1 cellular context compared by ENCODE assay signal in genomic region chr2:141513853-141514252, GRCh38.
TF ChIP-seq lines count a peak whose summit lies in the region.

No MANE protein-coding gene starts in this region.

TF ChIP-seq in GM12878, 131 proteins besides CTCF, POLR2A, EP300 and RAD21 (continued from another document and continues in another):
- no peak for TF ChIP-seq BMI1 (IDR thresholded peaks at IDR 0.05; ENCODE audit: borderline replicate concordance)
- TF ChIP-seq SREBF2 (IDR thresholded peaks at IDR 0.05; ENCODE audit: low read length) = no peak
- TF ChIP-seq MYC (IDR thresholded peaks at IDR 0.05; ENCODE audit: insufficient read depth, insufficient read length, insufficient replicate concordance, low read length, severe bottlenecking) = no peak
- peak; percentile 50 to 71; a peak in 3 of 4 replicates for TF ChIP-seq IKZF2 (IDR thresholded peaks at IDR 0.05)
- TF ChIP-seq, protein P1, sequence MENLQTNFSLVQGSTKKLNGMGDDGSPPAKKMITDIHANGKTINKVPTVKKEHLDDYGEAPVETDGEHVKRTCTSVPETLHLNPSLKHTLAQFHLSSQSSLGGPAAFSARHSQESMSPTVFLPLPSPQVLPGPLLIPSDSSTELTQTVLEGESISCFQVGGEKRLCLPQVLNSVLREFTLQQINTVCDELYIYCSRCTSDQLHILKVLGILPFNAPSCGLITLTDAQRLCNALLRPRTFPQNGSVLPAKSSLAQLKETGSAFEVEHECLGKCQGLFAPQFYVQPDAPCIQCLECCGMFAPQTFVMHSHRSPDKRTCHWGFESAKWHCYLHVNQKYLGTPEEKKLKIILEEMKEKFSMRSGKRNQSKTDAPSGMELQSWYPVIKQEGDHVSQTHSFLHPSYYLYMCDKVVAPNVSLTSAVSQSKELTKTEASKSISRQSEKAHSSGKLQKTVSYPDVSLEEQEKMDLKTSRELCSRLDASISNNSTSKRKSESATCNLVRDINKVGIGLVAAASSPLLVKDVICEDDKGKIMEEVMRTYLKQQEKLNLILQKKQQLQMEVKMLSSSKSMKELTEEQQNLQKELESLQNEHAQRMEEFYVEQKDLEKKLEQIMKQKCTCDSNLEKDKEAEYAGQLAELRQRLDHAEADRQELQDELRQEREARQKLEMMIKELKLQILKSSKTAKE (IDR thresholded peaks at IDR 0.05; ENCODE audit: low read depth, poor library complexity, severe bottlenecking) = peak; percentile 26
- peak; percentile 98 for TF ChIP-seq FOXM1 (IDR thresholded peaks at IDR 0.05; ENCODE audit: low read depth, low read length)
- peak; percentile 56; the same call in 1 of the 2 replicates for TF ChIP-seq JUND (IDR thresholded peaks at IDR 0.05; ENCODE audit: low read depth, low read length)
- no peak for TF ChIP-seq ESRRA (IDR thresholded peaks at IDR 0.05; ENCODE audit: low read length)
- TF ChIP-seq, protein P2, sequence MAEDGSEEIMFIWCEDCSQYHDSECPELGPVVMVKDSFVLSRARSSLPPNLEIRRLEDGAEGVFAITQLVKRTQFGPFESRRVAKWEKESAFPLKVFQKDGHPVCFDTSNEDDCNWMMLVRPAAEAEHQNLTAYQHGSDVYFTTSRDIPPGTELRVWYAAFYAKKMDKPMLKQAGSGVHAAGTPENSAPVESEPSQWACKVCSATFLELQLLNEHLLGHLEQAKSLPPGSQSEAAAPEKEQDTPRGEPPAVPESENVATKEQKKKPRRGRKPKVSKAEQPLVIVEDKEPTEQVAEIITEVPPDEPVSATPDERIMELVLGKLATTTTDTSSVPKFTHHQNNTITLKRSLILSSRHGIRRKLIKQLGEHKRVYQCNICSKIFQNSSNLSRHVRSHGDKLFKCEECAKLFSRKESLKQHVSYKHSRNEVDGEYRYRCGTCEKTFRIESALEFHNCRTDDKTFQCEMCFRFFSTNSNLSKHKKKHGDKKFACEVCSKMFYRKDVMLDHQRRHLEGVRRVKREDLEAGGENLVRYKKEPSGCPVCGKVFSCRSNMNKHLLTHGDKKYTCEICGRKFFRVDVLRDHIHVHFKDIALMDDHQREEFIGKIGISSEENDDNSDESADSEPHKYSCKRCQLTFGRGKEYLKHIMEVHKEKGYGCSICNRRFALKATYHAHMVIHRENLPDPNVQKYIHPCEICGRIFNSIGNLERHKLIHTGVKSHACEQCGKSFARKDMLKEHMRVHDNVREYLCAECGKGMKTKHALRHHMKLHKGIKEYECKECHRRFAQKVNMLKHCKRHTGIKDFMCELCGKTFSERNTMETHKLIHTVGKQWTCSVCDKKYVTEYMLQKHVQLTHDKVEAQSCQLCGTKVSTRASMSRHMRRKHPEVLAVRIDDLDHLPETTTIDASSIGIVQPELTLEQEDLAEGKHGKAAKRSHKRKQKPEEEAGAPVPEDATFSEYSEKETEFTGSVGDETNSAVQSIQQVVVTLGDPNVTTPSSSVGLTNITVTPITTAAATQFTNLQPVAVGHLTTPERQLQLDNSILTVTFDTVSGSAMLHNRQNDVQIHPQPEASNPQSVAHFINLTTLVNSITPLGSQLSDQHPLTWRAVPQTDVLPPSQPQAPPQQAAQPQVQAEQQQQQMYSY (CRISPR knock-in tag; IDR thresholded peaks at IDR 0.05) = no peak
- TF ChIP-seq RELA (IDR thresholded peaks at IDR 0.05; ENCODE audit: borderline replicate concordance, partially characterized antibody) = no peak
- TF ChIP-seq RCOR1 (conservative IDR thresholded peaks at IDR 0.05; ENCODE audit: low read depth, low read length) = no peak
- TF ChIP-seq SPI1 (IDR thresholded peaks at IDR 0.05; ENCODE audit: borderline replicate concordance, insufficient read depth, low read depth, low read length) = peak; percentile 98
- no peak for TF ChIP-seq HDAC2 (IDR thresholded peaks at IDR 0.05)
- TF ChIP-seq, protein P3, sequence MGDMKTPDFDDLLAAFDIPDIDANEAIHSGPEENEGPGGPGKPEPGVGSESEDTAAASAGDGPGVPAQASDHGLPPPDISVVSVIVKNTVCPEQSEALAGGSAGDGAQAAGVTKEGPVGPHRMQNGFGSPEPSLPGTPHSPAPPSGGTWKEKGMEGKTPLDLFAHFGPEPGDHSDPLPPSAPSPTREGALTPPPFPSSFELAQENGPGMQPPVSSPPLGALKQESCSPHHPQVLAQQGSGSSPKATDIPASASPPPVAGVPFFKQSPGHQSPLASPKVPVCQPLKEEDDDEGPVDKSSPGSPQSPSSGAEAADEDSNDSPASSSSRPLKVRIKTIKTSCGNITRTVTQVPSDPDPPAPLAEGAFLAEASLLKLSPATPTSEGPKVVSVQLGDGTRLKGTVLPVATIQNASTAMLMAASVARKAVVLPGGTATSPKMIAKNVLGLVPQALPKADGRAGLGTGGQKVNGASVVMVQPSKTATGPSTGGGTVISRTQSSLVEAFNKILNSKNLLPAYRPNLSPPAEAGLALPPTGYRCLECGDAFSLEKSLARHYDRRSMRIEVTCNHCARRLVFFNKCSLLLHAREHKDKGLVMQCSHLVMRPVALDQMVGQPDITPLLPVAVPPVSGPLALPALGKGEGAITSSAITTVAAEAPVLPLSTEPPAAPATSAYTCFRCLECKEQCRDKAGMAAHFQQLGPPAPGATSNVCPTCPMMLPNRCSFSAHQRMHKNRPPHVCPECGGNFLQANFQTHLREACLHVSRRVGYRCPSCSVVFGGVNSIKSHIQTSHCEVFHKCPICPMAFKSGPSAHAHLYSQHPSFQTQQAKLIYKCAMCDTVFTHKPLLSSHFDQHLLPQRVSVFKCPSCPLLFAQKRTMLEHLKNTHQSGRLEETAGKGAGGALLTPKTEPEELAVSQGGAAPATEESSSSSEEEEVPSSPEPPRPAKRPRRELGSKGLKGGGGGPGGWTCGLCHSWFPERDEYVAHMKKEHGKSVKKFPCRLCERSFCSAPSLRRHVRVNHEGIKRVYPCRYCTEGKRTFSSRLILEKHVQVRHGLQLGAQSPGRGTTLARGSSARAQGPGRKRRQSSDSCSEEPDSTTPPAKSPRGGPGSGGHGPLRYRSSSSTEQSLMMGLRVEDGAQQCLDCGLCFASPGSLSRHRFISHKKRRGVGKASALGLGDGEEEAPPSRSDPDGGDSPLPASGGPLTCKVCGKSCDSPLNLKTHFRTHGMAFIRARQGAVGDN (IDR thresholded peaks at IDR 0.05) = no peak
- no peak for TF ChIP-seq CHD2 (IDR thresholded peaks at IDR 0.05; ENCODE audit: borderline replicate concordance, low read depth, low read length)
- no peak for TF ChIP-seq ZNF207 (IDR thresholded peaks at IDR 0.05; ENCODE audit: borderline replicate concordance)
- peak; percentile 97 for TF ChIP-seq MEF2A (IDR thresholded peaks at IDR 0.05; ENCODE audit: insufficient read depth, low read depth, low read length)
- no peak for TF ChIP-seq STAT3 (IDR thresholded peaks at IDR 0.05; ENCODE audit: low read depth, low read length)
- TF ChIP-seq ZZZ3 (IDR thresholded peaks at IDR 0.05; ENCODE audit: control insufficient read depth, insufficient read length, low read depth) = no peak
- peak; percentile 55 for TF ChIP-seq SP1 (IDR thresholded peaks at IDR 0.05; ENCODE audit: low read depth, low read length)
- TF ChIP-seq CHD4 (IDR thresholded peaks at IDR 0.05) = no peak
- TF ChIP-seq ZBED1 (IDR thresholded peaks at IDR 0.05; ENCODE audit: borderline replicate concordance) = peak; percentile 96
- no peak for TF ChIP-seq PAX8 (IDR thresholded peaks at IDR 0.05)
- TF ChIP-seq POU2F2 (IDR thresholded peaks at IDR 0.05; ENCODE audit: borderline replicate concordance, low read depth, low read length) = peak; percentile 81; the same call in 2 of the 3 replicates
- TF ChIP-seq YY1 (IDR thresholded peaks at IDR 0.05; ENCODE audit: low read depth, low read length) = peak; percentile 80
- TF ChIP-seq, protein P4, sequence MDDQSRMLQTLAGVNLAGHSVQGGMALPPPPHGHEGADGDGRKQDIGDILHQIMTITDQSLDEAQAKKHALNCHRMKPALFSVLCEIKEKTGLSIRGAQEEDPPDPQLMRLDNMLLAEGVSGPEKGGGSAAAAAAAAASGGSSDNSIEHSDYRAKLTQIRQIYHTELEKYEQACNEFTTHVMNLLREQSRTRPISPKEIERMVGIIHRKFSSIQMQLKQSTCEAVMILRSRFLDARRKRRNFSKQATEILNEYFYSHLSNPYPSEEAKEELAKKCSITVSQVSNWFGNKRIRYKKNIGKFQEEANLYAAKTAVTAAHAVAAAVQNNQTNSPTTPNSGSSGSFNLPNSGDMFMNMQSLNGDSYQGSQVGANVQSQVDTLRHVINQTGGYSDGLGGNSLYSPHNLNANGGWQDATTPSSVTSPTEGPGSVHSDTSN (IDR thresholded peaks at IDR 0.05; ENCODE audit: insufficient replicate concordance, low read depth, low read length) = no peak
- no peak for TF ChIP-seq ASH2L (IDR thresholded peaks at IDR 0.05; ENCODE audit: borderline replicate concordance, low read depth)
- no peak for TF ChIP-seq POLR2AphosphoS2 (IDR thresholded peaks at IDR 0.05; ENCODE audit: low read depth, low read length)
- TF ChIP-seq ZNF217 (IDR thresholded peaks at IDR 0.05) = no peak
- no peak for TF ChIP-seq WRNIP1 (IDR thresholded peaks at IDR 0.05; ENCODE audit: borderline replicate concordance, low read depth, low read length)
- TF ChIP-seq, protein P5, sequence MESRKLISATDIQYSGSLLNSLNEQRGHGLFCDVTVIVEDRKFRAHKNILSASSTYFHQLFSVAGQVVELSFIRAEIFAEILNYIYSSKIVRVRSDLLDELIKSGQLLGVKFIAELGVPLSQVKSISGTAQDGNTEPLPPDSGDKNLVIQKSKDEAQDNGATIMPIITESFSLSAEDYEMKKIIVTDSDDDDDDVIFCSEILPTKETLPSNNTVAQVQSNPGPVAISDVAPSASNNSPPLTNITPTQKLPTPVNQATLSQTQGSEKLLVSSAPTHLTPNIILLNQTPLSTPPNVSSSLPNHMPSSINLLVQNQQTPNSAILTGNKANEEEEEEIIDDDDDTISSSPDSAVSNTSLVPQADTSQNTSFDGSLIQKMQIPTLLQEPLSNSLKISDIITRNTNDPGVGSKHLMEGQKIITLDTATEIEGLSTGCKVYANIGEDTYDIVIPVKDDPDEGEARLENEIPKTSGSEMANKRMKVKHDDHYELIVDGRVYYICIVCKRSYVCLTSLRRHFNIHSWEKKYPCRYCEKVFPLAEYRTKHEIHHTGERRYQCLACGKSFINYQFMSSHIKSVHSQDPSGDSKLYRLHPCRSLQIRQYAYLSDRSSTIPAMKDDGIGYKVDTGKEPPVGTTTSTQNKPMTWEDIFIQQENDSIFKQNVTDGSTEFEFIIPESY (IDR thresholded peaks at IDR 0.05) = no peak
- no peak for TF ChIP-seq NR2C1 (IDR thresholded peaks at IDR 0.05)
- TF ChIP-seq CHD1 (IDR thresholded peaks at IDR 0.05; ENCODE audit: low read depth, low read length) = no peak
- no peak for TF ChIP-seq SUPT20H (IDR thresholded peaks at IDR 0.05; ENCODE audit: borderline replicate concordance, control insufficient read depth, low read depth, low read length)
- no peak for TF ChIP-seq TAF1 (IDR thresholded peaks at IDR 0.05; ENCODE audit: borderline replicate concordance, low read depth, low read length)
- TF ChIP-seq, protein P6, sequence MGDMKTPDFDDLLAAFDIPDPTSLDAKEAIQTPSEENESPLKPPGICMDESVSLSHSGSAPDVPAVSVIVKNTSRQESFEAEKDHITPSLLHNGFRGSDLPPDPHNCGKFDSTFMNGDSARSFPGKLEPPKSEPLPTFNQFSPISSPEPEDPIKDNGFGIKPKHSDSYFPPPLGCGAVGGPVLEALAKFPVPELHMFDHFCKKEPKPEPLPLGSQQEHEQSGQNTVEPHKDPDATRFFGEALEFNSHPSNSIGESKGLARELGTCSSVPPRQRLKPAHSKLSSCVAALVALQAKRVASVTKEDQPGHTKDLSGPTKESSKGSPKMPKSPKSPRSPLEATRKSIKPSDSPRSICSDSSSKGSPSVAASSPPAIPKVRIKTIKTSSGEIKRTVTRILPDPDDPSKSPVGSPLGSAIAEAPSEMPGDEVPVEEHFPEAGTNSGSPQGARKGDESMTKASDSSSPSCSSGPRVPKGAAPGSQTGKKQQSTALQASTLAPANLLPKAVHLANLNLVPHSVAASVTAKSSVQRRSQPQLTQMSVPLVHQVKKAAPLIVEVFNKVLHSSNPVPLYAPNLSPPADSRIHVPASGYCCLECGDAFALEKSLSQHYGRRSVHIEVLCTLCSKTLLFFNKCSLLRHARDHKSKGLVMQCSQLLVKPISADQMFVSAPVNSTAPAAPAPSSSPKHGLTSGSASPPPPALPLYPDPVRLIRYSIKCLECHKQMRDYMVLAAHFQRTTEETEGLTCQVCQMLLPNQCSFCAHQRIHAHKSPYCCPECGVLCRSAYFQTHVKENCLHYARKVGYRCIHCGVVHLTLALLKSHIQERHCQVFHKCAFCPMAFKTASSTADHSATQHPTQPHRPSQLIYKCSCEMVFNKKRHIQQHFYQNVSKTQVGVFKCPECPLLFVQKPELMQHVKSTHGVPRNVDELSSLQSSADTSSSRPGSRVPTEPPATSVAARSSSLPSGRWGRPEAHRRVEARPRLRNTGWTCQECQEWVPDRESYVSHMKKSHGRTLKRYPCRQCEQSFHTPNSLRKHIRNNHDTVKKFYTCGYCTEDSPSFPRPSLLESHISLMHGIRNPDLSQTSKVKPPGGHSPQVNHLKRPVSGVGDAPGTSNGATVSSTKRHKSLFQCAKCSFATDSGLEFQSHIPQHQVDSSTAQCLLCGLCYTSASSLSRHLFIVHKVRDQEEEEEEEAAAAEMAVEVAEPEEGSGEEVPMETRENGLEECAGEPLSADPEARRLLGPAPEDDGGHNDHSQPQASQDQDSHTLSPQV (IDR thresholded peaks at IDR 0.05) = no peak
- TF ChIP-seq NR2F1 (conservative IDR thresholded peaks at IDR 0.05) = peak; percentile 79
- peak; percentile 83; the same call in 1 of the 2 replicates for TF ChIP-seq CBFB (IDR thresholded peaks at IDR 0.05; ENCODE audit: low read depth)
- TF ChIP-seq ZNF274 (IDR thresholded peaks at IDR 0.05; ENCODE audit: insufficient read depth, insufficient read length) = no peak
